In genomic region chr11:127003260-127003981, GRCh38 we compare ENCODE assay signal across 8 cellular contexts. TPM values are rescaled to one million over a fixed set of nuclear protein-coding genes. Genes with fewer than 3 reads are reported as not detected.
DNase-seq lines count a peak whose midpoint lies in the region; ATAC-seq and TF ChIP-seq lines count a peak whose summit lies in the region.

No MANE protein-coding gene starts in this region.

- peak; percentile 50 to 73 for DNase-seq in T47D (ENCODE audit: low read depth in 1 of 2, low spot score in 1 of 2)
- no peak for DNase-seq in MCF 10A (ENCODE audit: unreplicated experiment)
- peak; percentile 95 for DNase-seq in NCI-H526 treated with DMSO at 0.1 percent for 48 hours (lab: John Stamatoyannopoulos, UW)
- DNase-seq in esophagus squamous epithelium (lab: John Stamatoyannopoulos, UW), result no peak
- peak in 39 of 56 donors; percentile 36 to 80 (median 68) for DNase-seq in nucleus accumbens (lab: John Stamatoyannopoulos, UW)
- DNase-seq in natural killer cell, result no peak

- no peak for TF ChIP-seq POLR2A in esophagus squamous epithelium (IDR thresholded peaks at IDR 0.05)

- H3K27me3 ChIP-seq in esophagus squamous epithelium, result peaks cover 6 to 94% (median 9%) of the 10 kb centered on the region in 4 donors

- H3K4me3 ChIP-seq in esophagus squamous epithelium, result peak overlapping the region in 3 of 4 donors; percentile 11 to 45 (median 18)

- intact Hi-C loops in MCF 10A (cut with micrococcal nuclease) (no loop called here), esophagus squamous epithelium (cut with DNase I) (no loop called here), natural killer cell (cut with micrococcal nuclease) (no loop called here)

- H3K4me3 Mint-ChIP-seq in MCF 10A (ENCODE audit: unreplicated experiment), result no peak overlapping the region
- H3K4me3 Mint-ChIP-seq in natural killer cell, result no peak overlapping the region

- CTCF ChIA-PET in MCF 10A (lab: Yijun Ruan, JAX), result interaction anchor here (0.7 kb wide), 1 partner anchor 384 kb away, joined by 7 read pairs; no protein-coding TSS in a partner anchor

- H3K36me3 Mint-ChIP-seq in MCF 10A (ENCODE audit: insufficient read depth, unreplicated experiment) (no peaks in the 10 kb centered on the region), natural killer cell (no peaks in the 10 kb centered on the region)

- TF ChIP-seq CTCF in MCF 10A (IDR thresholded peaks at IDR 0.05; ENCODE audit: unreplicated experiment) (no peak), esophagus squamous epithelium (IDR thresholded peaks at IDR 0.05) (no peak), natural killer cell (IDR thresholded peaks at IDR 0.05) (no peak)

- ATAC-seq in HG03342 (IDR thresholded peaks at IDR 0.05; ENCODE audit: unreplicated experiment) (no peak), HG03097 (IDR thresholded peaks at IDR 0.05; ENCODE audit: low FRiP score, unreplicated experiment) (no peak), natural killer cell (no peak)

- H3K27ac Mint-ChIP-seq in MCF 10A (ENCODE audit: low read depth, unreplicated experiment) (no peak overlapping the region), natural killer cell (no peak overlapping the region)

- no peaks in the 10 kb centered on the region for H3K9me3 ChIP-seq in esophagus squamous epithelium

- POLR2A ChIA-PET in MCF 10A (lab: Yijun Ruan, JAX), result no interaction called here

- H3K27me3 Mint-ChIP-seq in MCF 10A (ENCODE audit: insufficient read depth, unreplicated experiment), result no peaks in the 10 kb centered on the region
- peaks cover 25 to 45% of the 10 kb centered on the region in 2 donors for H3K27me3 Mint-ChIP-seq in natural killer cell (ENCODE audit: low read depth in 2 of 2)

- no peaks in the 10 kb centered on the region for H3K9me3 Mint-ChIP-seq in MCF 10A (ENCODE audit: unreplicated experiment)
- H3K9me3 Mint-ChIP-seq in natural killer cell, result no peaks in the 10 kb centered on the region

- H3K27ac ChIP-seq in esophagus squamous epithelium, result no peak overlapping the region

- WGBS in esophagus squamous epithelium, 2 donors, result 0 to 7% methylated on average over 7 to 20 of the region's 62 CpGs

- BruUV-seq in MCF 10A (replicated peaks; lab: Mats Ljungman, UMichigan), result no TSS peak

- in situ Hi-C loops in T47D (cut with HindIII; ENCODE audit: low pct_unique_long_range_greater_than_20kb, low sequenced_read_pairs), result no loop called here

- no peaks in the 10 kb centered on the region for H3K36me3 ChIP-seq in esophagus squamous epithelium

- H3K4me1 Mint-ChIP-seq in MCF 10A (ENCODE audit: insufficient read depth, unreplicated experiment), result no peaks in the 10 kb centered on the region
- no peaks in the 10 kb centered on the region for H3K4me1 Mint-ChIP-seq in natural killer cell

- H3K4me1 ChIP-seq in esophagus squamous epithelium, result peaks cover 11 to 23% (median 14%) of the 10 kb centered on the region in 3 donors

RNA-seq across cellular contexts. Expression of gene KIRREL3, which starts 2.9 kb away (rescaled TPM):
- total RNA-seq in MCF 10A (2022), result not detected in 2 replicates
- total RNA-seq in esophagus squamous epithelium, result under 1 TPM in 1 of 4 donors, not detected in 3; 0.19 TPM
- not detected for total RNA-seq in natural killer cell

Comparison
In these comparisons a context has a peak if more than half of its experiments do, and no peak if none do; other contexts are left out.
1. DNase-seq: peak in T47D (2 of 2), NCI-H526 treated with DMSO at 0.1 percent for 48 hours (single experiment) and nucleus accumbens (39 of 56); none in MCF 10A (single experiment), esophagus squamous epithelium (single experiment) and natural killer cell (single experiment).